In the genomic region with DNA sequence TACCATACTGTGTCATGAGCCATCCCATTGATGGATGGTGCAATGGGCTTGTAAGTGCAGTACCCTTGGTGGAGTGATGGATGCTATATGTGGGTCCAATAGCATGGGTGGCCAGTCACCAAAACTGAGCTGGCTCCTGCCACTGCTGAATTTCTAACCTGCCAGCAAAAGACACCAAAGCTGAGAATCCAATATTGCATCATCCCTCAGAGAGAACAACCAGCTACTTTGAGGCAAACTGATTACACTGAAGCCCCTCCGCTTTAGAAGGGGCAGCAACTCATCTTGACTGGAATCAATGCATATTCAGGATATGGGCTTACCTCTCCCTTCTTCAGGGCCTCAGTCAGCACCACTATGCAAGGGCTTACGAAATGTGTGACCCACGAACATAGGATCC, we compare ENCODE assay signal across 24 cellular contexts.
A peak's percentile ranks its signal among the peaks of the same experiment; 100 is the strongest.
DNase-seq lines count a peak whose midpoint lies in the region; ATAC-seq, FAIRE-seq and TF ChIP-seq lines count a peak whose summit lies in the region.
"Had no signal": no experiment of that assay in that cellular context is flagged by ENCODE, and none has a peak within 500 bp of the region (broad histone marks: within the 10 kb centered on the region; RNA-seq: fewer than 3 reads in every experiment).

No MANE protein-coding gene starts in this region.

- CTCF ChIA-PET in HepG2 (lab: Yijun Ruan, JAX; ENCODE audit: low intra/inter-chr PET ratio, low total read pairs) = no interaction called here

- POLR2A ChIA-PET in HepG2 (lab: Yijun Ruan, JAX) = no interaction called here

- DNase-seq in HepG2 (ENCODE audit: low spot score) (no peak), right lobe of liver (no peak), trophoblast cell (no peak), GM12892 (ENCODE audit: insufficient read length) (no peak), CD14-positive monocyte (ENCODE audit: low spot score) (no peak)
- DNase-seq: AML-193; CD4-positive, alpha-beta memory T cell; CD4-positive, CD25-positive, alpha-beta regulatory T cell; CD8-positive, alpha-beta memory T cell; COR-L47; DMS 273 treated with DMSO at 0.1 percent for 48 hours; DMS153; DMS53; DMS79; DND-41; EL; GDM1 had no signal

- H3K4me2 ChIP-seq in HepG2 (ENCODE audit: low read depth, low read length) = no peak overlapping the region
- H3K4me2 ChIP-seq in trophoblast cell (ENCODE audit: low read length) = no peak overlapping the region
- H3K4me2 ChIP-seq: A549; BLaER1 treated with 17β-estradiol and CSF1 and Interleukin-3, amounts not matched to agents 10 nM and 100 nM had no signal

- H3K9me3 ChIP-seq in HepG2 (ENCODE audit: low read length) (no peaks in the 10 kb centered on the region), right lobe of liver (no peaks in the 10 kb centered on the region), trophoblast cell (ENCODE audit: insufficient read depth, low read depth, low read length) (no peaks in the 10 kb centered on the region)
- H3K9me3 ChIP-seq: A549 had no signal

- H3K27ac ChIP-seq in HepG2 (ENCODE audit: extremely low read length, insufficient read depth, low read length) = no peak overlapping the region
- H3K27ac ChIP-seq in right lobe of liver = no peak overlapping the region
- no peak overlapping the region for H3K27ac ChIP-seq in trophoblast cell (ENCODE audit: low read depth, low read length)
- H3K27ac ChIP-seq: 22Rv1; A549; BLaER1 treated with 17β-estradiol and CSF1 and Interleukin-3, amounts not matched to agents 10 nM and 100 nM; C4-2B had no signal

- H3K4ac ChIP-seq in trophoblast cell (ENCODE audit: low read depth, low read length) = no peak overlapping the region

- FAIRE-seq in HepG2 (lab: Jason Lieb, UNC) (no peak), GM12892 (lab: Jason Lieb, UNC) (no peak)
- FAIRE-seq: A549, GM12878, GM19239 had no signal

- TF ChIP-seq CTCF in HepG2 (CRISPR knock-in tag; IDR thresholded peaks at IDR 0.05) (no peak), right lobe of liver (IDR thresholded peaks at IDR 0.05) (no peak), CD14-positive monocyte (IDR thresholded peaks at IDR 0.05) (no peak)

- 7% methylated on average over 3 of the region's 3 CpGs for WGBS in HepG2 (ENCODE audit: low lambda C conversion rate)
- whole genome bisulfite sequencing in right lobe of liver (ENCODE audit: insufficient coverage, low coverage, low lambda C conversion rate, missing lambda C conversion rate) = 83% methylated on average over 3 of the region's 3 CpGs
- WGBS in trophoblast cell (ENCODE audit: extremely low coverage, insufficient coverage, insufficient read length) = no CpG with 5 or more reads among the region's 3 CpGs

- no peak for TF ChIP-seq RAD21 in HepG2 (CRISPR knock-in tag; IDR thresholded peaks at IDR 0.05)

- H3K36me3 Mint-ChIP-seq in CD14-positive monocyte = no peaks in the 10 kb centered on the region
- H3K36me3 Mint-ChIP-seq: CD4-positive, alpha-beta memory T cell; CD4-positive, CD25-positive, alpha-beta regulatory T cell had no signal

- H4K20me1 ChIP-seq in HepG2 (ENCODE audit: insufficient read depth, low read length) = no peaks in the 10 kb centered on the region
- H4K20me1 ChIP-seq: BLaER1 treated with 17β-estradiol and CSF1 and Interleukin-3, amounts not matched to agents 10 nM and 100 nM had no signal

- H2AK5ac ChIP-seq in trophoblast cell (ENCODE audit: low read length) = no peak overlapping the region

- intact Hi-C loops in HepG2 (cut with micrococcal nuclease; ENCODE audit: unreplicated experiment) = no loop called here
- intact Hi-C loops in right lobe of liver (cut with DNase I) = no loop called here
- intact Hi-C loops in CD14-positive monocyte (cut with micrococcal nuclease) = no loop called here

- H3K4me3 Mint-ChIP-seq in CD14-positive monocyte = no peak overlapping the region
- H3K4me3 Mint-ChIP-seq: B cell; CD4-positive, alpha-beta memory T cell; CD4-positive, CD25-positive, alpha-beta regulatory T cell; CD8-positive, alpha-beta memory T cell had no signal

- no peak overlapping the region for H3K27ac Mint-ChIP-seq in CD14-positive monocyte
- H3K27ac Mint-ChIP-seq: B cell; CD4-positive, alpha-beta memory T cell; CD4-positive, CD25-positive, alpha-beta regulatory T cell; CD8-positive, alpha-beta memory T cell had no signal

- H3K4me1 Mint-ChIP-seq in CD14-positive monocyte = no peaks in the 10 kb centered on the region
- H3K4me1 Mint-ChIP-seq: B cell; CD4-positive, alpha-beta memory T cell; CD4-positive, CD25-positive, alpha-beta regulatory T cell; CD8-positive, alpha-beta memory T cell had no signal

- TF ChIP-seq EP300 in HepG2 (IDR thresholded peaks at IDR 0.05; ENCODE audit: low read depth in 2 of 2, low read length in 2 of 2) (no peak), HepG2 (CRISPR knock-in tag; IDR thresholded peaks at IDR 0.05; ENCODE audit: borderline replicate concordance) (no peak)

- no peaks in the 10 kb centered on the region for H3K36me3 ChIP-seq in HepG2 (replicated peaks in 1 of 2; ENCODE audit: control insufficient read depth in 1 of 2, insufficient read depth in 2 of 2, low read length in 2 of 2)
- H3K36me3 ChIP-seq in right lobe of liver = no peaks in the 10 kb centered on the region
- H3K36me3 ChIP-seq in trophoblast cell (ENCODE audit: control insufficient read depth in 1 of 2, insufficient read depth in 2 of 2, low read length in 2 of 2) = no peaks in the 10 kb centered on the region
- H3K36me3 ChIP-seq: BLaER1 treated with 17β-estradiol and CSF1 and Interleukin-3, amounts not matched to agents 10 nM and 100 nM had no signal

- no peak overlapping the region for H4K12ac ChIP-seq in trophoblast cell (ENCODE audit: low read depth, low read length)

- no peak overlapping the region for H2BK5ac ChIP-seq in trophoblast cell (ENCODE audit: low read depth, low read length, poor library complexity)

- H3K27me3 ChIP-seq in HepG2 (ENCODE audit: control insufficient read depth in 1 of 2, insufficient read depth in 2 of 2, low read length in 2 of 2) (0 out of 5 replicates have a peak, but pooled peaks cover 0 to 4% of the 10 kb centered on the region in 2 experiments), right lobe of liver (no peaks in the 10 kb centered on the region), trophoblast cell (ENCODE audit: insufficient read depth, low read length) (no peaks in the 10 kb centered on the region)

- no peaks in the 10 kb centered on the region for H3K9me3 Mint-ChIP-seq in CD14-positive monocyte
- H3K9me3 Mint-ChIP-seq: CD4-positive, CD25-positive, alpha-beta regulatory T cell; CD8-positive, alpha-beta memory T cell had no signal

- no peak for TF ChIP-seq POLR2A in HepG2 (IDR thresholded peaks at IDR 0.05; ENCODE audit: insufficient read depth in 1 of 2, low read depth in 2 of 2, low read length in 2 of 2)
- TF ChIP-seq POLR2A in right lobe of liver (IDR thresholded peaks at IDR 0.05) = no peak
- TF ChIP-seq POLR2A in GM12892 (IDR thresholded peaks at IDR 0.05; ENCODE audit: low read depth, low read length) = no peak

- ATAC-seq in HepG2 = no peak
- ATAC-seq in right lobe of liver = no peak
- ATAC-seq: A549, GM12878 had no signal

- no peak overlapping the region for H3K4me3 ChIP-seq in HepG2 (replicated peaks in 1 of 3; ENCODE audit: insufficient read depth in 1 of 3, low read depth in 2 of 3, low read length in 3 of 3)
- no peak overlapping the region for H3K4me3 ChIP-seq in right lobe of liver
- no peak overlapping the region for H3K4me3 ChIP-seq in trophoblast cell (ENCODE audit: low read depth, low read length)
- H3K4me3 ChIP-seq: A549; BLaER1 treated with 17β-estradiol and CSF1 and Interleukin-3, amounts not matched to agents 10 nM and 100 nM; GM12878 had no signal

- H3K79me1 ChIP-seq in trophoblast cell (ENCODE audit: low read length) = no peaks in the 10 kb centered on the region

- H3K23ac ChIP-seq in trophoblast cell (ENCODE audit: low read length) = peak overlapping the region; percentile 10

- no peak overlapping the region for H2BK12ac ChIP-seq in trophoblast cell (ENCODE audit: low read length)

- no peak overlapping the region for H4K8ac ChIP-seq in trophoblast cell (ENCODE audit: low read depth, low read length)

- no peak overlapping the region for H2BK120ac ChIP-seq in trophoblast cell (ENCODE audit: insufficient read depth, low read length, poor library complexity)

- H3K4me1 ChIP-seq in HepG2 (ENCODE audit: insufficient read depth, low read length) (no peaks in the 10 kb centered on the region), right lobe of liver (no peaks in the 10 kb centered on the region), trophoblast cell (ENCODE audit: control insufficient read depth in 1 of 2, insufficient read depth in 2 of 2, low read length in 2 of 2) (no peaks in the 10 kb centered on the region)
- H3K4me1 ChIP-seq: A549; BLaER1 treated with 17β-estradiol and CSF1 and Interleukin-3, amounts not matched to agents 10 nM and 100 nM had no signal

- BruUV-seq in HepG2 (replicated peaks; lab: Mats Ljungman, UMichigan) = no TSS peak

- H2AFZ ChIP-seq in HepG2 (ENCODE audit: low read length) = no peak overlapping the region
- no peak overlapping the region for H2AFZ ChIP-seq in trophoblast cell (ENCODE audit: insufficient read depth, low read length, poor library complexity)

- H3K9ac ChIP-seq in HepG2 (ENCODE audit: insufficient read depth, low read depth, low read length) = no peak overlapping the region
- no peak overlapping the region for H3K9ac ChIP-seq in trophoblast cell (ENCODE audit: low read length)
- H3K9ac ChIP-seq: BLaER1 treated with 17β-estradiol and CSF1 and Interleukin-3, amounts not matched to agents 10 nM and 100 nM had no signal

- in situ Hi-C loops in HepG2 (cut with HindIII; ENCODE audit: extremely low pct_ligation_motif_present, low pct_unique_long_range_greater_than_20kb) = no loop called here

- peaks cover 3 to 9% (median 7%) of the 10 kb centered on the region in 3 donors for H3K27me3 Mint-ChIP-seq in CD14-positive monocyte (ENCODE audit: low read depth in 3 of 3)
- H3K27me3 Mint-ChIP-seq: B cell; CD4-positive, alpha-beta memory T cell; CD4-positive, CD25-positive, alpha-beta regulatory T cell had no signal

- H4K91ac ChIP-seq in trophoblast cell (ENCODE audit: low read depth, low read length) = no peak overlapping the region

- H3K79me2 ChIP-seq in HepG2 (ENCODE audit: insufficient read depth, low read length) (no peaks in the 10 kb centered on the region), trophoblast cell (ENCODE audit: control insufficient read depth, insufficient read depth, low read length, poor library complexity) (no peaks in the 10 kb centered on the region)

- H3K14ac ChIP-seq in trophoblast cell (ENCODE audit: low read length) = no peak overlapping the region

- H3K18ac ChIP-seq in trophoblast cell (ENCODE audit: low read length) = no peak overlapping the region

TF ChIP-seq in HepG2, 621 proteins besides CTCF, POLR2A, EP300 and RAD21:
- TF ChIP-seq ATF7 (IDR thresholded peaks at IDR 0.05) (peak; percentile 52; the same call in 1 of the 2 replicates), ATF7 (CRISPR knock-in tag; IDR thresholded peaks at IDR 0.05) (no peak), CEBPB (IDR thresholded peaks at IDR 0.05; ENCODE audit: borderline replicate concordance, low read depth, low read length) (peak; percentile 70), CREM (IDR thresholded peaks at IDR 0.05) (no peak), CREM (CRISPR knock-in tag; IDR thresholded peaks at IDR 0.05) (no peak)
